17 cellular contexts compared by ENCODE assay signal in genomic region chr1:157596384-157596783, GRCh38. TPM values are rescaled to one million over a fixed set of nuclear protein-coding genes. Genes with fewer than 3 reads are reported as not detected.
DNase-seq lines count a peak whose midpoint lies in the region; ATAC-seq and TF ChIP-seq lines count a peak whose summit lies in the region.
"Had no signal": no experiment of that assay in that cellular context is flagged by ENCODE, and none has a peak within 500 bp of the region (broad histone marks: within the 10 kb centered on the region; RNA-seq: fewer than 3 reads in every experiment).

No MANE protein-coding gene starts in this region.

- 73 to 74% (median 73%) methylated on average over 6 of the region's 6 CpGs for WGBS in psoas muscle, 3 donors

- H3K9ac ChIP-seq in DND-41 (ENCODE audit: low read depth, low read length): no peak overlapping the region; the same call in 1 of the 2 replicates

- H3K27ac ChIP-seq in DND-41 (ENCODE audit: low read length) (peak overlapping the region; percentile 84), psoas muscle (no peak overlapping the region), lower lobe of right lung (no peak overlapping the region)
- H3K27ac ChIP-seq: A549, SK-N-MC had no signal

- H3K27me3 ChIP-seq in DND-41 (ENCODE audit: insufficient read depth, low read length, poor library complexity): no peaks in the 10 kb centered on the region
- H3K27me3 ChIP-seq in psoas muscle (ENCODE audit: insufficient read depth in 3 of 3, low read length in 2 of 3): no peaks in the 10 kb centered on the region
- peaks cover 4% of the 10 kb centered on the region for H3K27me3 ChIP-seq in lower lobe of right lung (ENCODE audit: low read depth)

- H4K20me1 ChIP-seq in DND-41 (ENCODE audit: insufficient read depth, low read length): no peaks in the 10 kb centered on the region

- intact Hi-C loops in psoas muscle (cut with DNase I): no loop called here
- intact Hi-C loops in lower lobe of right lung (cut with DNase I): no loop called here
- intact Hi-C loops in posterior cingulate gyrus (cut with DNase I): no loop called here

- H3K4me3 ChIP-seq in DND-41 (ENCODE audit: low read depth in 1 of 2, low read length in 2 of 2) (no peak overlapping the region), psoas muscle (no peak overlapping the region), lower lobe of right lung (no peak overlapping the region)
- H3K4me3 ChIP-seq: A549, SK-N-MC had no signal

- TF ChIP-seq CTCF in DND-41 (IDR thresholded peaks at IDR 0.05; ENCODE audit: borderline replicate concordance, extremely low read depth, low read length, poor library complexity, severe bottlenecking) (no peak), psoas muscle (IDR thresholded peaks at IDR 0.05) (no peak), lower lobe of right lung (IDR thresholded peaks at IDR 0.05) (no peak)

- ATAC-seq in DND-41 (ENCODE audit: insufficient read depth, low read depth) (no peak), GM19351 (IDR thresholded peaks at IDR 0.05; ENCODE audit: unreplicated experiment) (peak; percentile 56), HG02759 (IDR thresholded peaks at IDR 0.05; ENCODE audit: unreplicated experiment) (peak; percentile 53), HG03520 (IDR thresholded peaks at IDR 0.05; ENCODE audit: unreplicated experiment) (peak; percentile 45), psoas muscle (no peak), lower lobe of right lung (no peak)
- ATAC-seq: A549 had no signal

- no peak overlapping the region; the same call in 1 of the 2 replicates for H3K4me2 ChIP-seq in DND-41 (ENCODE audit: insufficient read depth, low read length)
- H3K4me2 ChIP-seq: A549 had no signal

- H3K4me1 ChIP-seq in DND-41 (ENCODE audit: insufficient read depth, low read length) (peaks cover 43% of the 10 kb centered on the region), psoas muscle (no peaks in the 10 kb centered on the region), lower lobe of right lung (no peaks in the 10 kb centered on the region)
- H3K4me1 ChIP-seq: A549 had no signal

- DNase-seq in DND-41 (no peak), psoas muscle (no peak), lower lobe of right lung (no peak), NCI-H748 (lab: John Stamatoyannopoulos, UW; ENCODE audit: unreplicated experiment) (no peak), posterior cingulate gyrus (no peak)
- DNase-seq: activated CD4-positive, CD25-positive, alpha-beta regulatory T cell treated with anti-CD3 and anti-CD28 coated beads, Interleukin-2, amount 50 U/mL, for 72 hours; activated T-cell treated with anti-CD3 and anti-CD28 coated beads, Interleukin-2, amount 50 U/mL, for 1 hour; cortex of kidney; mesenchymal stem cell; NCI-H2081; occipital lobe; stimulated activated CD4-positive, alpha-beta T cell treated with anti-CD3 and anti-CD28 coated beads, Interleukin-12 subunit alpha, Interleukin-12 subunit beta, amount 100 ng/mL, for 4 hours had no signal

- H3K36me3 ChIP-seq in DND-41 (ENCODE audit: insufficient read depth, low read length) (no peaks in the 10 kb centered on the region), psoas muscle (ENCODE audit: insufficient read depth in 1 of 2, low read depth in 1 of 2) (no peaks in the 10 kb centered on the region), lower lobe of right lung (no peaks in the 10 kb centered on the region)

- H3K9me3 ChIP-seq in DND-41 (ENCODE audit: insufficient read depth, low read length, severe bottlenecking): no peaks in the 10 kb centered on the region
- no peaks in the 10 kb centered on the region for H3K9me3 ChIP-seq in psoas muscle
- H3K9me3 ChIP-seq in lower lobe of right lung: no peaks in the 10 kb centered on the region
- H3K9me3 ChIP-seq: A549 had no signal

- H2AFZ ChIP-seq in DND-41 (ENCODE audit: low read depth, low read length): no peak overlapping the region

- no peaks in the 10 kb centered on the region for H3K79me2 ChIP-seq in DND-41 (ENCODE audit: insufficient read depth, low read length)

RNA-seq across cellular contexts. Expression of gene FCRL4, which starts 1.5 kb away (rescaled TPM):
- total RNA-seq in psoas muscle (not detected), lower lobe of right lung (not detected)
- polyA plus RNA-seq in psoas muscle: not detected
- total RNA-seq: occipital lobe had no signal
- polyA plus RNA-seq: A549 had no signal

RNA-seq across cellular contexts. Expression of gene FCRL5, which starts 44.1 kb away (rescaled TPM):
- total RNA-seq in psoas muscle (under 1 TPM in 2 of 4 donors, not detected in 2; 0.07 to 0.46 TPM), lower lobe of right lung (1.2 TPM)
- under 1 TPM; 0.01 to 0.07 (median 0.04) TPM for polyA plus RNA-seq in psoas muscle
- total RNA-seq: occipital lobe had no signal
- polyA plus RNA-seq: A549 had no signal

Comparison
In these comparisons a context has a peak if more than half of its experiments do, and no peak if none do; other contexts are left out.
1. ATAC-seq: peak in GM19351 (single experiment), HG02759 (single experiment) and HG03520 (single experiment); none in DND-41 (single experiment), psoas muscle (0 of 4) and lower lobe of right lung (0 of 2).